25 cellular contexts compared by ENCODE assay signal in the genomic region with DNA sequence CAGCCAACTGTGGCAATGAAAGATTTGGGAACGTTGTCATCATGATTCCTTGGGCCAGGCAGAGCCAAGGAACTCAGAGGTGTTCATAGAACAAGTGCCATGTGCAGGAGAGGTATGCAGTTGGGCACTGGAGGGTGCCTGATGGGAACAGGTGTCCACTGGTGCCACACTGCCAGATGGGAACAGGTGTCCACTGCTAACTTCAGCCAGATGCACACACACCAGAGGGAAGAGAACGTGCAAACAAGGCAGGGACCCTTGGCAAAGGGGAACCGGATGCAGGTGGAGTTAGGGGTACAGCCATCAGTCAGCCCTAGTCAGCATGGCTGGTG. TPM values are rescaled to one million over a fixed set of nuclear protein-coding genes. Genes with fewer than 3 reads are reported as not detected.
DNase-seq lines count a peak whose midpoint lies in the region; ATAC-seq, FAIRE-seq and TF ChIP-seq lines count a peak whose summit lies in the region.
"Had no signal": no experiment of that assay in that cellular context is flagged by ENCODE, and none has a peak within 500 bp of the region (broad histone marks: within the 10 kb centered on the region; RNA-seq: fewer than 3 reads in every experiment).

No MANE protein-coding gene starts in this region.

- H3K27ac ChIP-seq in osteoblast (ENCODE audit: low read depth, low read length) (no peak overlapping the region), tibial artery (peak overlapping the region; percentile 69 to 79)
- H3K27ac ChIP-seq: 22Rv1, BLaER1, HL-60, PC-9, RWPE1 had no signal

- peak overlapping the region in 2 of 10 donors; percentile 24 to 67 for H3K27ac Mint-ChIP-seq in naive thymus-derived CD8-positive, alpha-beta T cell
- H3K27ac Mint-ChIP-seq: CD4-positive, alpha-beta memory T cell had no signal

- H3K27me3 Mint-ChIP-seq in naive thymus-derived CD8-positive, alpha-beta T cell: peaks cover 0 to 2% (median under 1%) of the 10 kb centered on the region in 5 donors

- H3K4me3 ChIP-seq in bronchial epithelial cell (ENCODE audit: low read depth, low read length): no peak overlapping the region
- H3K4me3 ChIP-seq in osteoblast (ENCODE audit: insufficient read depth, low read length): no peak overlapping the region
- H3K4me3 ChIP-seq in tibial artery: no peak overlapping the region
- H3K4me3 ChIP-seq: BLaER1, PC-9 had no signal

- DNase-seq in DMS 273 (lab: John Stamatoyannopoulos, UW; ENCODE audit: unreplicated experiment) (peak; percentile 47), DMS 273 treated with DMSO at 0.1 percent for 48 hours (lab: John Stamatoyannopoulos, UW) (no peak), bronchial epithelial cell (ENCODE audit: low read depth) (no peak), osteoblast (ENCODE audit: insufficient read length, low spot score, missing footprints) (peak; percentile 29), tibial artery (no peak)
- DNase-seq in naive thymus-derived CD8-positive, alpha-beta T cell: no peak
- DNase-seq: ACHN; CD4-positive, alpha-beta memory T cell; GDM1; KBM-7; NCI-H1092; NCI-H146; NCI-H2029 treated with DMSO at 0.1 percent for 48 hours; NCI-H526 treated with DMSO at 0.1 percent for 48 hours; PC-9; SHP77 treated with DMSO at 0.1 percent for 48 hours; SK-N-SH had no signal

- H3K4me1 ChIP-seq in osteoblast (ENCODE audit: insufficient read depth, low read length) (peaks cover 4% of the 10 kb centered on the region), tibial artery (peaks cover 0 to 49% (median 38%) of the 10 kb centered on the region in 4 donors)
- H3K4me1 ChIP-seq: BLaER1 had no signal

- H2AFZ ChIP-seq in osteoblast (ENCODE audit: low read length): no peak overlapping the region
- H2AFZ ChIP-seq: PC-9 had no signal

- H3K36me3 ChIP-seq in bronchial epithelial cell (ENCODE audit: control insufficient read depth, insufficient read depth, low read length) (no peaks in the 10 kb centered on the region), osteoblast (ENCODE audit: insufficient read depth, low read length) (no peaks in the 10 kb centered on the region), tibial artery (peaks cover 5 to 26% (median 19%) of the 10 kb centered on the region in 3 donors)
- H3K36me3 ChIP-seq: BLaER1 had no signal

- no peak for ATAC-seq in naive thymus-derived CD8-positive, alpha-beta T cell
- no peak for ATAC-seq in GM18502 (IDR thresholded peaks at IDR 0.05; ENCODE audit: poor library complexity, unreplicated experiment)
- ATAC-seq in HG03457 (IDR thresholded peaks at IDR 0.05; ENCODE audit: unreplicated experiment): no peak

- TF ChIP-seq CTCF in bronchial epithelial cell (IDR thresholded peaks at IDR 0.05; ENCODE audit: insufficient read depth, low read length, severe bottlenecking) (no peak), osteoblast (IDR thresholded peaks at IDR 0.05; ENCODE audit: extremely low read depth, low read depth, low read length) (no peak), tibial artery (IDR thresholded peaks at IDR 0.05) (no peak)

- peaks cover 1% of the 10 kb centered on the region for H3K27me3 ChIP-seq in bronchial epithelial cell (ENCODE audit: control insufficient read depth, insufficient read depth, low read length)
- H3K27me3 ChIP-seq in osteoblast (ENCODE audit: insufficient read depth, low read length): peaks cover 4% of the 10 kb centered on the region
- no peaks in the 10 kb centered on the region for H3K27me3 ChIP-seq in tibial artery
- H3K27me3 ChIP-seq: BLaER1 had no signal

- H3K36me3 Mint-ChIP-seq in naive thymus-derived CD8-positive, alpha-beta T cell: peaks cover 0 to 9% (median 4%) of the 10 kb centered on the region in 3 donors
- H3K36me3 Mint-ChIP-seq: CD4-positive, alpha-beta memory T cell had no signal

- peaks cover 0 to 4% (median 0%) of the 10 kb centered on the region in 4 donors for H3K4me1 Mint-ChIP-seq in naive thymus-derived CD8-positive, alpha-beta T cell
- H3K4me1 Mint-ChIP-seq: CD4-positive, alpha-beta memory T cell had no signal

- peaks cover 5% of the 10 kb centered on the region for H4K20me1 ChIP-seq in osteoblast (ENCODE audit: insufficient read depth, low read length)
- H4K20me1 ChIP-seq: BLaER1 had no signal

- POLR2A ChIA-PET in naive thymus-derived CD8-positive, alpha-beta T cell (lab: Charles Lee): no interaction called here

- no peak overlapping the region for H3K4me2 ChIP-seq in osteoblast (ENCODE audit: insufficient read depth, low read length)
- H3K4me2 ChIP-seq: BLaER1, PC-9, SK-N-SH had no signal

- H3K79me2 ChIP-seq in osteoblast (ENCODE audit: insufficient read depth, low read length): no peaks in the 10 kb centered on the region

- H3K9me3 ChIP-seq in osteoblast (ENCODE audit: low read depth, low read length) (no peaks in the 10 kb centered on the region), tibial artery (no peaks in the 10 kb centered on the region)
- H3K9me3 ChIP-seq: SK-N-SH had no signal

- peaks cover 0 to 9% (median 2%) of the 10 kb centered on the region in 9 donors for H3K9me3 Mint-ChIP-seq in naive thymus-derived CD8-positive, alpha-beta T cell

- FAIRE-seq in bronchial epithelial cell (lab: Jason Lieb, UNC): peak; percentile 70
- FAIRE-seq: GM19239, H54 had no signal

- intact Hi-C loops in tibial artery (cut with DNase I; ENCODE audit: low total_unique reads): no loop called here

- no peak overlapping the region for H3K4me3 Mint-ChIP-seq in naive thymus-derived CD8-positive, alpha-beta T cell
- H3K4me3 Mint-ChIP-seq: CD4-positive, alpha-beta memory T cell had no signal

RNA-seq across cellular contexts. Expression of a gene that starts 13.5 kb away (rescaled TPM):
- total RNA-seq in bronchial epithelial cell (not detected in 2 replicates), osteoblast (49.9 and 58.9 TPM in 2 replicates)
- under 1 TPM in 1 of 2 experiments, not detected in 1; 0.63 TPM for total RNA-seq in naive thymus-derived CD8-positive, alpha-beta T cell
- polyA plus RNA-seq in naive thymus-derived CD8-positive, alpha-beta T cell: under 1 TPM in 1 of 3 donors, not detected in 2; 0.10 TPM
- total RNA-seq: PC-9 had no signal
- polyA plus RNA-seq: CD4-positive, alpha-beta memory T cell had no signal

RNA-seq across cellular contexts. Expression of a gene that starts 59.4 kb away (rescaled TPM):
- total RNA-seq in bronchial epithelial cell (0.26 and 1.3 TPM in 2 replicates), osteoblast (under 0.01 TPM in 1 of 2 replicates, not detected in the other)
- total RNA-seq in naive thymus-derived CD8-positive, alpha-beta T cell: not detected
- not detected for polyA plus RNA-seq in naive thymus-derived CD8-positive, alpha-beta T cell
- total RNA-seq: CD4-positive, alpha-beta memory T cell had no signal
- polyA plus RNA-seq: CD4-positive, alpha-beta memory T cell had no signal

Comparison
In these comparisons a context has a peak if more than half of its experiments do, and no peak if none do; other contexts are left out.
1. DNase-seq: peak in DMS 273 (single experiment) and osteoblast (single experiment); none in DMS 273 treated with DMSO at 0.1 percent for 48 hours (single experiment), bronchial epithelial cell (single experiment), tibial artery (0 of 2) and naive thymus-derived CD8-positive, alpha-beta T cell (0 of 10).
2. RNA of a gene that starts 13.5 kb away (total RNA-seq): 49.9 to 58.9 TPM in osteoblast; 0.63 TPM in naive thymus-derived CD8-positive, alpha-beta T cell and not detected in bronchial epithelial cell; every median in the first group is over 10 times any median in the second.